Comparison of ENCODE assay signal across 11 cellular contexts in genomic region chr7:106108988-106109387, GRCh38. TPM values are rescaled to one million over a fixed set of nuclear protein-coding genes. Genes with fewer than 3 reads are reported as not detected.
DNase-seq lines count a peak whose midpoint lies in the region; ATAC-seq and TF ChIP-seq lines count a peak whose summit lies in the region.
"Had no signal": no experiment of that assay in that cellular context is flagged by ENCODE, and none has a peak within 500 bp of the region (broad histone marks: within the 10 kb centered on the region; RNA-seq: fewer than 3 reads in every experiment).

No MANE protein-coding gene starts in this region.

- no peaks in the 10 kb centered on the region for H3K9me3 Mint-ChIP-seq in chondrocyte (ENCODE audit: low read depth)

- no peak for TF ChIP-seq CTCF in Loucy (conservative IDR thresholded peaks at IDR 0.05; ENCODE audit: low read length)
- TF ChIP-seq CTCF in chondrocyte (IDR thresholded peaks at IDR 0.05): no peak
- no peak for TF ChIP-seq CTCF in psoas muscle (IDR thresholded peaks at IDR 0.05)

- H3K36me3 ChIP-seq in Loucy (ENCODE audit: insufficient read depth, low read length) (no peaks in the 10 kb centered on the region), psoas muscle (ENCODE audit: insufficient read depth in 1 of 2, low read depth in 1 of 2) (peaks cover 0 to under 1% of the 10 kb centered on the region in 2 donors)

- in situ Hi-C loops in G401 (cut with HindIII; ENCODE audit: low sequenced_read_pairs): no loop called here

- peaks cover 72% of the 10 kb centered on the region for H4K20me1 ChIP-seq in Loucy (ENCODE audit: insufficient read depth, low read length, poor library complexity, severe bottlenecking)

- H3K27me3 ChIP-seq in Loucy (ENCODE audit: insufficient read depth, low read length, poor library complexity, severe bottlenecking) (peaks cover 6% of the 10 kb centered on the region), psoas muscle (ENCODE audit: insufficient read depth in 3 of 3, low read length in 2 of 3) (no peaks in the 10 kb centered on the region)

- ATAC-seq in psoas muscle (no peak), GM19452 (IDR thresholded peaks at IDR 0.05; ENCODE audit: unreplicated experiment) (no peak), left ventricle myocardium superior (no peak)

- intact Hi-C loops in psoas muscle (cut with DNase I): no loop called here
- intact Hi-C loops in left ventricle myocardium superior (cut with micrococcal nuclease): no loop called here

- H3K27me3 Mint-ChIP-seq in chondrocyte (ENCODE audit: low read depth): no peaks in the 10 kb centered on the region

- H3K27ac Mint-ChIP-seq in chondrocyte (ENCODE audit: unreplicated experiment): peak overlapping the region; percentile 24

- WGBS in psoas muscle, 3 donors: 72 to 87% (median 79%) methylated on average over 1 of the region's 1 CpG

- peaks cover 45% of the 10 kb centered on the region for H3K4me1 Mint-ChIP-seq in chondrocyte (ENCODE audit: low read depth)

- H3K4me2 ChIP-seq in Loucy (ENCODE audit: low read depth, low read length, poor library complexity, severe bottlenecking): peak overlapping the region; percentile 94

- peaks cover 59% of the 10 kb centered on the region for H3K4me1 ChIP-seq in Loucy (ENCODE audit: insufficient read depth, low read length, poor library complexity, severe bottlenecking)
- H3K4me1 ChIP-seq in psoas muscle: peaks cover 71% of the 10 kb centered on the region

- no peaks in the 10 kb centered on the region for H3K9me2 ChIP-seq in Loucy (replicated peaks; ENCODE audit: low read depth, low read length)

- peaks cover 97% of the 10 kb centered on the region for H3K79me2 ChIP-seq in Loucy (ENCODE audit: insufficient read depth, low read length)

- H3K9me3 ChIP-seq in Loucy (ENCODE audit: insufficient read depth, low read depth, low read length) (no peaks in the 10 kb centered on the region), psoas muscle (no peaks in the 10 kb centered on the region)

- no peaks in the 10 kb centered on the region for H3F3A ChIP-seq in Loucy (ENCODE audit: low read depth)

- H3K27ac ChIP-seq in psoas muscle: peak overlapping the region; percentile 99

- H3K9ac ChIP-seq in Loucy (ENCODE audit: low read depth, low read length, poor library complexity, severe bottlenecking): peak overlapping the region; percentile 96

- no peaks in the 10 kb centered on the region for H3K36me3 Mint-ChIP-seq in chondrocyte (ENCODE audit: low read depth)

- H3K4me3 Mint-ChIP-seq in chondrocyte (ENCODE audit: unreplicated experiment): no peak overlapping the region

- H3K4me3 ChIP-seq in Loucy (ENCODE audit: low read length, poor library complexity, severe bottlenecking) (peak overlapping the region; percentile 98), psoas muscle (peak overlapping the region; percentile 84)
- H3K4me3 ChIP-seq: lung had no signal

- no peak overlapping the region for H2AFZ ChIP-seq in Loucy (ENCODE audit: low read length)

- DNase-seq in G401 (ENCODE audit: low spot score) (peak; percentile 13), chondrocyte (ENCODE audit: low spot score) (no peak), psoas muscle (no peak), left ventricle myocardium superior (no peak), NCI-H1092 treated with DMSO at 0.1 percent for 48 hours (lab: John Stamatoyannopoulos, UW) (no peak)
- DNase-seq in activated effector memory CD4-positive, alpha-beta T cell treated with Interleukin-2 at 50 U/mL for 16 hours: no peak
- DNase-seq: DMS53, NCI-H2107 had no signal

RNA-seq across cellular contexts. Expression of gene SYPL1, which starts 3.1 kb away (rescaled TPM):
- 25.6 and 36.4 TPM in 2 replicates for total RNA-seq in G401 (2014; rRNA removed; shearing (Covaris generic))
- total RNA-seq in chondrocyte: 53.9 to 75.7 TPM (median 71.8 TPM) in 3 replicates
- total RNA-seq in psoas muscle: 100 to 1,000 TPM in 1 of 4 donors, 10 to 100 TPM in 3; 68.3 to 113 (median 80.2) TPM
- 100 to 1,000 TPM in 1 of 3 donors, 10 to 100 TPM in 2; 66.3 to 110 (median 72.1) TPM for polyA plus RNA-seq in psoas muscle
- 96.3 TPM for total RNA-seq in left ventricle myocardium superior
